In the genomic region with DNA sequence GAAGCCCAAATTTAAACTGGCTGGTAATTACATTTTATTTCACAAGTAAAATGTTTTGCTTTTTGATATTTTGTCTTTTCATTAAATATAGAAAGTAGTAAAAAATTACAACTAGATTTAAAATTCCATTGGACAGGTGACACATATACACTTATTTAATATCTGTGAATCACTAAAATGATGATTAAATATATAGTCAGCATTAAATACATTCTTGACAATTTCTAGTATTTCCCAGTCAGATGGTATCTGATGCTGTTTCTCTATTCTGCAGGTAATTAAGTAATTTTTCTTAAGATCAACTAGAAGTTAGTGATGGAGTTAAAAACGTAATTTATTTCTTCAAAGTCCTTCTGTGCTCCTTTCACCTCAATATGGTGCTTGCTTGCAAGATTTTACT, we compare ENCODE assay signal across 7 cellular contexts.
"Had no signal": no experiment of that assay in that cellular context is flagged by ENCODE, and none has a peak within 500 bp of the region (broad histone marks: within the 10 kb centered on the region; RNA-seq: fewer than 3 reads in every experiment).

No MANE protein-coding gene starts in this region.

- DNase-seq: IMR-90, KBM-7, KG1 had no signal

- ATAC-seq: K562 had no signal

- H3K4me3 ChIP-seq: K562 had no signal

- H3K4me2 ChIP-seq: KMS-11 had no signal

- FAIRE-seq: HTR-8/SVneo, K562 had no signal

- H3K27ac ChIP-seq: HL-60, KMS-11 had no signal

- H3K9ac ChIP-seq: KMS-11 had no signal
